ENCODE assay signal across 1 cellular context in the genomic region with DNA sequence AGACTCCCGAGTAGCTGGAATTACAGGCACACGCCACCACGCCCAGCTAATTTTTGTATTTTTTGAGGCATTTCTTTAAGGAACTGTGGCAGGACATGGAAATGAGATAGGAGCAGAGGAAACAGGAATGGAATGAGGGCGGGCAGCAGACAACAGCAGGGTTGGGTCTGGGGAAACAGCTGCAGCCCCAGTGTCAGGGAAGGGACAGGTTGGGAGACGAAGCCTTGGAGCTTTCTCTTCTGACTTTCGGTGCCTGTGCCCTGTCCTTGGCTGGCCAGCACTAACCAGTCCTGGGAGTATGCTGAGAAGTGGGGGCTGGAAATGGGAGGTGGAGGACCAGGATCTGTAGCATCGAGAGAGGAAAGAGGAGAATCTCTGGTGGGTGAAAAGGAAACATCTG.
TF ChIP-seq lines count a peak whose summit lies in the region.

No MANE protein-coding gene starts in this region.

TF ChIP-seq in IMR-90, 13 proteins besides CTCF, POLR2A, EP300 and RAD21:
- TF ChIP-seq NFE2L2 (IDR thresholded peaks at IDR 0.05; ENCODE audit: low read depth, low read length) (no peak), FOS (IDR thresholded peaks at IDR 0.05; ENCODE audit: low read depth, low read length) (no peak), MAFK (IDR thresholded peaks at IDR 0.05; ENCODE audit: low read depth, low read length) (no peak), ELK1 (IDR thresholded peaks at IDR 0.05; ENCODE audit: borderline replicate concordance, low read depth, low read length) (no peak), CHD1 (IDR thresholded peaks at IDR 0.05; ENCODE audit: low read depth, low read length) (no peak), SMC3 (IDR thresholded peaks at IDR 0.05; ENCODE audit: low read depth, low read length) (no peak), MAZ (IDR thresholded peaks at IDR 0.05; ENCODE audit: borderline replicate concordance, low read depth, low read length) (no peak), MXI1 (IDR thresholded peaks at IDR 0.05; ENCODE audit: borderline replicate concordance, low read depth, low read length) (no peak), BHLHE40 (IDR thresholded peaks at IDR 0.05; ENCODE audit: low read depth, low read length) (no peak), RCOR1 (IDR thresholded peaks at IDR 0.05; ENCODE audit: insufficient replicate concordance, low read length) (no peak), RFX5 (IDR thresholded peaks at IDR 0.05; ENCODE audit: low read depth, low read length) (no peak), CEBPB (IDR thresholded peaks at IDR 0.05; ENCODE audit: low read depth, low read length) (no peak)
- TF ChIP-seq, protein P1, sequence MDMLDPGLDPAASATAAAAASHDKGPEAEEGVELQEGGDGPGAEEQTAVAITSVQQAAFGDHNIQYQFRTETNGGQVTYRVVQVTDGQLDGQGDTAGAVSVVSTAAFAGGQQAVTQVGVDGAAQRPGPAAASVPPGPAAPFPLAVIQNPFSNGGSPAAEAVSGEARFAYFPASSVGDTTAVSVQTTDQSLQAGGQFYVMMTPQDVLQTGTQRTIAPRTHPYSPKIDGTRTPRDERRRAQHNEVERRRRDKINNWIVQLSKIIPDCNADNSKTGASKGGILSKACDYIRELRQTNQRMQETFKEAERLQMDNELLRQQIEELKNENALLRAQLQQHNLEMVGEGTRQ (IDR thresholded peaks at IDR 0.05; ENCODE audit: low read depth, low read length), result no peak
